Comparison of ENCODE assay signal across 11 cellular contexts in genomic region chr1:15412843-15413242, GRCh38. TPM values are rescaled to one million over a fixed set of nuclear protein-coding genes. Genes with fewer than 3 reads are reported as not detected.
DNase-seq lines count a peak whose midpoint lies in the region; ATAC-seq and TF ChIP-seq lines count a peak whose summit lies in the region.
"Had no signal": no experiment of that assay in that cellular context is flagged by ENCODE, and none has a peak within 500 bp of the region (broad histone marks: within the 10 kb centered on the region; RNA-seq: fewer than 3 reads in every experiment).

No MANE protein-coding gene starts in this region.

- intact Hi-C loops in transverse colon (cut with DNase I; ENCODE audit: low total_unique reads), result no loop called here
- intact Hi-C loops in activated T-helper 2 cell treated with anti-CD3 and anti-CD28 coated beads, Interferon-gamma antibody, Interleukin-2, Interleukin-4, amounts not matched to agents 10 μg/mL and 5 μg/mL and 100 μg/mL, durations not matched to agents 14 hours and 24 hours and 36 hours (cut with micrococcal nuclease), result loop anchor here (5.0 to 10.0 kb wide), 2 partner anchors 181 to 202 kb away; partner anchors contain the start of gene DDI2

- no peaks in the 10 kb centered on the region for H3K27me3 Mint-ChIP-seq in activated naive CD8-positive, alpha-beta T cell
- H3K27me3 Mint-ChIP-seq in activated naive CD8-positive, alpha-beta T cell treated with anti-CD3 and anti-CD28 coated beads for 36 hours, result peaks cover 12% of the 10 kb centered on the region
- no peaks in the 10 kb centered on the region for H3K27me3 Mint-ChIP-seq in central memory CD8-positive, alpha-beta T cell
- peaks cover 8% of the 10 kb centered on the region for H3K27me3 Mint-ChIP-seq in activated T-helper 2 cell treated with anti-CD3 and anti-CD28 coated beads, Interferon-gamma antibody, Interleukin-2, Interleukin-4, amounts not matched to agents 10 μg/mL and 5 μg/mL and 100 μg/mL, durations not matched to agents 14 hours and 24 hours and 36 hours (ENCODE audit: low read depth)
- H3K27me3 Mint-ChIP-seq: naive B cell had no signal

- WGBS in transverse colon (ENCODE audit: low coverage in 1 of 2), 2 donors, result 47% methylated on average over 11 of the region's 11 CpGs; no CpG with 5 or more reads in 1 of the 2 donors

- peaks cover 4% of the 10 kb centered on the region for H3K36me3 Mint-ChIP-seq in activated naive CD8-positive, alpha-beta T cell
- H3K36me3 Mint-ChIP-seq in activated naive CD8-positive, alpha-beta T cell treated with anti-CD3 and anti-CD28 coated beads for 36 hours, result peaks cover 25% of the 10 kb centered on the region
- H3K36me3 Mint-ChIP-seq in central memory CD8-positive, alpha-beta T cell (ENCODE audit: insufficient read depth), result peaks cover 74% of the 10 kb centered on the region
- H3K36me3 Mint-ChIP-seq in activated T-helper 2 cell treated with anti-CD3 and anti-CD28 coated beads, Interferon-gamma antibody, Interleukin-2, Interleukin-4, amounts not matched to agents 10 μg/mL and 5 μg/mL and 100 μg/mL, durations not matched to agents 14 hours and 24 hours and 36 hours (ENCODE audit: low read depth), result peaks cover 60% of the 10 kb centered on the region
- H3K36me3 Mint-ChIP-seq: naive B cell had no signal

- H3K27ac ChIP-seq in muscle layer of colon (ENCODE audit: low read depth, low read length) (peak overlapping the region; percentile 23), transverse colon (peak overlapping the region; percentile 84 to 93 (median 88))
- H3K27ac ChIP-seq: cardiac muscle cell had no signal

- H3K4me1 ChIP-seq in muscle layer of colon (ENCODE audit: insufficient read depth, low read length) (peaks cover 51% of the 10 kb centered on the region), transverse colon (peaks cover 34 to 73% (median 65%) of the 10 kb centered on the region in 4 donors)

- H3K9me3 ChIP-seq in muscle layer of colon (ENCODE audit: low read length), result no peaks in the 10 kb centered on the region
- H3K9me3 ChIP-seq in transverse colon, result no peaks in the 10 kb centered on the region

- peak; percentile 43 for TF ChIP-seq POLR2A in transverse colon (IDR thresholded peaks at IDR 0.05)

- DNase-seq in activated naive CD8-positive, alpha-beta T cell treated with anti-CD3 and anti-CD28 coated beads for 36 hours, result no peak
- DNase-seq in central memory CD8-positive, alpha-beta T cell (ENCODE audit: low spot score in 2 of 2), result no peak
- DNase-seq in transverse colon, result peak; percentile 78
- DNase-seq in activated T-helper 2 cell treated with anti-CD3 and anti-CD28 coated beads, Interferon-gamma antibody, Interleukin-2, Interleukin-4, amounts not matched to agents 10 μg/mL and 5 μg/mL and 100 μg/mL, durations not matched to agents 14 hours and 24 hours and 36 hours (ENCODE audit: low spot score), result no peak
- DNase-seq: naive B cell had no signal

- H3K9me3 Mint-ChIP-seq in activated naive CD8-positive, alpha-beta T cell (ENCODE audit: low read depth), result no peaks in the 10 kb centered on the region
- no peaks in the 10 kb centered on the region for H3K9me3 Mint-ChIP-seq in activated naive CD8-positive, alpha-beta T cell treated with anti-CD3 and anti-CD28 coated beads for 36 hours
- H3K9me3 Mint-ChIP-seq in central memory CD8-positive, alpha-beta T cell, result no peaks in the 10 kb centered on the region
- no peaks in the 10 kb centered on the region for H3K9me3 Mint-ChIP-seq in activated T-helper 2 cell treated with anti-CD3 and anti-CD28 coated beads, Interferon-gamma antibody, Interleukin-2, Interleukin-4, amounts not matched to agents 10 μg/mL and 5 μg/mL and 100 μg/mL, durations not matched to agents 14 hours and 24 hours and 36 hours
- H3K9me3 Mint-ChIP-seq: naive B cell had no signal

- in situ Hi-C loops in transverse colon (cut with MboI; ENCODE audit: low pct_ligation_motif_present in 1 of 4, low pct_unique_long_range_greater_than_20kb in 1 of 4, low sequenced_read_pairs in 3 of 4), result no loop called here

- H3K36me3 ChIP-seq in muscle layer of colon (ENCODE audit: insufficient read depth, low read length), result no peaks in the 10 kb centered on the region
- H3K36me3 ChIP-seq in transverse colon, result no peaks in the 10 kb centered on the region
- H3K36me3 ChIP-seq: cardiac muscle cell had no signal

- H3K4me3 ChIP-seq in muscle layer of colon (ENCODE audit: low read depth in 1 of 2, low read length in 2 of 2) (peak overlapping the region in 1 of 2 donors; percentile 27), transverse colon (peak overlapping the region in 1 of 4 donors; percentile 89)
- H3K4me3 ChIP-seq: cardiac muscle cell had no signal

- no peak for TF ChIP-seq EP300 in transverse colon (IDR thresholded peaks at IDR 0.05; ENCODE audit: low read depth)

- no peak overlapping the region for H3K27ac Mint-ChIP-seq in activated naive CD8-positive, alpha-beta T cell
- H3K27ac Mint-ChIP-seq in activated naive CD8-positive, alpha-beta T cell treated with anti-CD3 and anti-CD28 coated beads for 36 hours, result no peak overlapping the region
- H3K27ac Mint-ChIP-seq in central memory CD8-positive, alpha-beta T cell (ENCODE audit: low read depth), result peak overlapping the region; percentile 100
- no peak overlapping the region for H3K27ac Mint-ChIP-seq in activated T-helper 2 cell treated with anti-CD3 and anti-CD28 coated beads, Interferon-gamma antibody, Interleukin-2, Interleukin-4, amounts not matched to agents 10 μg/mL and 5 μg/mL and 100 μg/mL, durations not matched to agents 14 hours and 24 hours and 36 hours

- H3K9ac ChIP-seq in muscle layer of colon (ENCODE audit: low read length), result peak overlapping the region; percentile 20

- peaks cover 59% of the 10 kb centered on the region for H3K4me1 Mint-ChIP-seq in activated naive CD8-positive, alpha-beta T cell (ENCODE audit: low read depth)
- peaks cover 58% of the 10 kb centered on the region for H3K4me1 Mint-ChIP-seq in activated naive CD8-positive, alpha-beta T cell treated with anti-CD3 and anti-CD28 coated beads for 36 hours
- H3K4me1 Mint-ChIP-seq in central memory CD8-positive, alpha-beta T cell, result peaks cover 83% of the 10 kb centered on the region
- peaks cover 56% of the 10 kb centered on the region for H3K4me1 Mint-ChIP-seq in activated T-helper 2 cell treated with anti-CD3 and anti-CD28 coated beads, Interferon-gamma antibody, Interleukin-2, Interleukin-4, amounts not matched to agents 10 μg/mL and 5 μg/mL and 100 μg/mL, durations not matched to agents 14 hours and 24 hours and 36 hours (ENCODE audit: low read depth)

- H3K27me3 ChIP-seq in muscle layer of colon (ENCODE audit: control insufficient read depth in 1 of 2, insufficient read depth in 2 of 2, low read length in 2 of 2) (no peaks in the 10 kb centered on the region), transverse colon (no peaks in the 10 kb centered on the region)
- H3K27me3 ChIP-seq: cardiac muscle cell had no signal

- no peak for ATAC-seq in central memory CD8-positive, alpha-beta T cell (replicated peaks; ENCODE audit: extremely low read depth, poor library complexity, severe bottlenecking)
- ATAC-seq in HG03354 (IDR thresholded peaks at IDR 0.05; ENCODE audit: poor library complexity, severe bottlenecking, unreplicated experiment) (no peak), GM18502 (IDR thresholded peaks at IDR 0.05; ENCODE audit: poor library complexity, unreplicated experiment) (no peak)

- H3K4me3 Mint-ChIP-seq in activated naive CD8-positive, alpha-beta T cell, result peak overlapping the region; percentile 94
- H3K4me3 Mint-ChIP-seq in activated naive CD8-positive, alpha-beta T cell treated with anti-CD3 and anti-CD28 coated beads for 36 hours, result no peak overlapping the region
- peak overlapping the region; percentile 97 for H3K4me3 Mint-ChIP-seq in central memory CD8-positive, alpha-beta T cell
- no peak overlapping the region for H3K4me3 Mint-ChIP-seq in activated T-helper 2 cell treated with anti-CD3 and anti-CD28 coated beads, Interferon-gamma antibody, Interleukin-2, Interleukin-4, amounts not matched to agents 10 μg/mL and 5 μg/mL and 100 μg/mL, durations not matched to agents 14 hours and 24 hours and 36 hours (ENCODE audit: low read depth)

- no peak for TF ChIP-seq CTCF in transverse colon (IDR thresholded peaks at IDR 0.05)

RNA-seq across cellular contexts. Expression of gene EFHD2, which starts 3.2 kb away (rescaled TPM):
- total RNA-seq in activated naive CD8-positive, alpha-beta T cell treated with anti-CD3 and anti-CD28 coated beads for 36 hours, result 10 to 100 TPM; 45.6 to 46.2 TPM
- total RNA-seq in transverse colon, result 100 to 1,000 TPM in 3 of 4 donors, 10 to 100 TPM in 1; 88.0 to 188 (median 174) TPM
- 82.4 and 85.2 TPM in 2 replicates for total RNA-seq in activated T-helper 2 cell treated with anti-CD3 and anti-CD28 coated beads, Interferon-gamma antibody, Interleukin-2, Interleukin-4, amounts not matched to agents 10 μg/mL and 5 μg/mL and 100 μg/mL, durations not matched to agents 14 hours and 24 hours and 36 hours

RNA-seq across cellular contexts. Expression of gene CTRC, which starts 25.4 kb away (rescaled TPM):
- total RNA-seq in activated naive CD8-positive, alpha-beta T cell treated with anti-CD3 and anti-CD28 coated beads for 36 hours, result under 1 TPM in 1 of 2 experiments, not detected in 1; 0.30 TPM
- under 1 TPM in 1 of 4 donors, not detected in 3; 0.64 TPM for total RNA-seq in transverse colon
- 0.34 and 0.64 TPM in 2 replicates for total RNA-seq in activated T-helper 2 cell treated with anti-CD3 and anti-CD28 coated beads, Interferon-gamma antibody, Interleukin-2, Interleukin-4, amounts not matched to agents 10 μg/mL and 5 μg/mL and 100 μg/mL, durations not matched to agents 14 hours and 24 hours and 36 hours
- total RNA-seq: cardiac muscle cell had no signal

RNA-seq across cellular contexts. Expression of gene CELA2A, which starts 43.7 kb away (rescaled TPM):
- total RNA-seq in activated naive CD8-positive, alpha-beta T cell treated with anti-CD3 and anti-CD28 coated beads for 36 hours, result not detected
- not detected for total RNA-seq in transverse colon
- total RNA-seq in activated T-helper 2 cell treated with anti-CD3 and anti-CD28 coated beads, Interferon-gamma antibody, Interleukin-2, Interleukin-4, amounts not matched to agents 10 μg/mL and 5 μg/mL and 100 μg/mL, durations not matched to agents 14 hours and 24 hours and 36 hours, result not detected in 2 replicates
- total RNA-seq: cardiac muscle cell, M059J had no signal

Comparison
In these comparisons a context has a peak if more than half of its experiments do, and no peak if none do; other contexts are left out.
1. H3K4me3 Mint-ChIP-seq: peak in activated naive CD8-positive, alpha-beta T cell (single experiment) and central memory CD8-positive, alpha-beta T cell (single experiment); none in activated naive CD8-positive, alpha-beta T cell treated with anti-CD3 and anti-CD28 coated beads for 36 hours (single experiment) and activated T-helper 2 cell treated with anti-CD3 and anti-CD28 coated beads, Interferon-gamma antibody, Interleukin-2, Interleukin-4, amounts not matched to agents 10 μg/mL and 5 μg/mL and 100 μg/mL, durations not matched to agents 14 hours and 24 hours and 36 hours (single experiment).